30 cellular contexts compared by ENCODE assay signal in genomic region chr2:109316091-109316490, GRCh38.
"Had no signal": no experiment of that assay in that cellular context is flagged by ENCODE, and none has a peak within 500 bp of the region (broad histone marks: within the 10 kb centered on the region; RNA-seq: fewer than 3 reads in every experiment).

No MANE protein-coding gene starts in this region.

- H3K9ac ChIP-seq: SK-N-SH had no signal

- H3K9me3 ChIP-seq: Peyer's patch, SJSA1, SK-N-SH had no signal

- H3K36me3 ChIP-seq: Peyer's patch, SJSA1 had no signal

- H3K4me3 ChIP-seq: coronary artery, Peyer's patch, SJSA1 had no signal

- H3K27me3 ChIP-seq: Peyer's patch, SJSA1 had no signal

- H3K4me2 ChIP-seq: SK-N-SH had no signal

- H3K27ac ChIP-seq: coronary artery, Peyer's patch, SJSA1, VCaP had no signal

- DNase-seq: activated B cell treated with CpG ODN at 0.5 μM for 24 hours; activated CD4-positive, alpha-beta memory T cell treated with anti-CD3 and anti-CD28 coated beads for 36 hours; activated CD4-positive, alpha-beta T cell treated with anti-CD3 and anti-CD28 coated beads for 4 hours; activated CD4-positive, alpha-beta T cell treated with anti-CD3 and anti-CD28 coated beads, Interleukin-2, amount 50 U/mL, for 1 hour; activated CD4-positive, CD25-positive, alpha-beta regulatory T cell treated with anti-CD3 and anti-CD28 coated beads, Interleukin-2, amount 50 U/mL, for 72 hours; activated CD8-positive, alpha-beta memory T cell treated with anti-CD3 and anti-CD28 coated beads, Interleukin-2, amount 50 U/mL, for 4 hours; activated naive CD4-positive, alpha-beta T cell treated with anti-CD3 and anti-CD28 coated beads, Interleukin-2, amount 10 ng/mL, durations not matched to agents 7 days and 5 days; activated naive CD8-positive, alpha-beta T cell treated with anti-CD3 and anti-CD28 coated beads, Interleukin-2, amount 50 U/mL, for 24 hours; activated T-cell treated with anti-CD3 and anti-CD28 coated beads for 4 hours; activated T-cell treated with anti-CD3 and anti-CD28 coated beads, Interleukin-2, amount 50 U/mL, for 4 hours; anterior cingulate cortex; Kasumi-1; KG1; NCI-H1092 treated with DMSO at 0.1 percent for 48 hours; NCI-H1417 treated with DMSO at 0.1 percent for 48 hours; NCI-H187 treated with DMSO at 0.1 percent for 48 hours; NCI-H2081; NCI-H2227 treated with DMSO at 0.1 percent for 48 hours; NCI-H446; NCI-H524 treated with DMSO at 0.1 percent for 48 hours; PC-3; Peyer's patch; RPMI8226; SHP77 treated with DMSO at 0.1 percent for 48 hours; SK-N-SH; T-cell; T-helper 17 cell had no signal
